In genomic region chr19:39951065-39951650, GRCh38 we compare ENCODE assay signal across 16 cellular contexts. TPM values are rescaled to one million over a fixed set of nuclear protein-coding genes. Genes with fewer than 3 reads are reported as not detected.
DNase-seq lines count a peak whose midpoint lies in the region; ATAC-seq and TF ChIP-seq lines count a peak whose summit lies in the region.
"Had no signal": no experiment of that assay in that cellular context is flagged by ENCODE, and none has a peak within 500 bp of the region (broad histone marks: within the 10 kb centered on the region; RNA-seq: fewer than 3 reads in every experiment).

No MANE protein-coding gene starts in this region.

- peaks cover 4% of the 10 kb centered on the region for H3K9me3 Mint-ChIP-seq in activated naive CD4-positive, alpha-beta T cell treated with anti-CD3 and anti-CD28 coated beads for 36 hours

- H3K36me3 Mint-ChIP-seq in activated naive CD4-positive, alpha-beta T cell treated with anti-CD3 and anti-CD28 coated beads for 36 hours (ENCODE audit: low read depth): peaks cover 12% of the 10 kb centered on the region

- H3K4me1 Mint-ChIP-seq in activated naive CD4-positive, alpha-beta T cell treated with anti-CD3 and anti-CD28 coated beads for 36 hours (ENCODE audit: low read depth): peaks cover 88% of the 10 kb centered on the region

- CTCF ChIA-PET in activated naive CD4-positive, alpha-beta T cell treated with anti-CD3 and anti-CD28 coated beads for 36 hours (lab: Charles Lee): interaction anchor here (1.0 to 1.3 kb wide), 3 partner anchors 9 to 19 kb away, joined by 3 to 11 read pairs (median 3); no protein-coding TSS in a partner anchor

- H3K27ac ChIP-seq in temporal lobe (ENCODE audit: low read depth, low read length): peak overlapping the region; percentile 56
- no peak overlapping the region for H3K27ac ChIP-seq in upper lobe of right lung
- H3K27ac ChIP-seq: breast epithelium, pancreas, uterus had no signal

- ATAC-seq in left colon (peak; percentile 79), upper lobe of right lung (no peak), GM18517 (IDR thresholded peaks at IDR 0.05; ENCODE audit: unreplicated experiment) (no peak)
- ATAC-seq: pancreas had no signal

- H3K4me1 ChIP-seq in upper lobe of right lung: no peaks in the 10 kb centered on the region
- H3K4me1 ChIP-seq: breast epithelium, pancreas, uterus had no signal

- peak; percentile 2 for DNase-seq in activated naive CD4-positive, alpha-beta T cell treated with anti-CD3 and anti-CD28 coated beads for 36 hours
- DNase-seq in activated naive CD4-positive, alpha-beta T cell treated with Interleukin-2 at 50 U/mL for 16 hours: no peak
- DNase-seq in activated CD8-positive, alpha-beta memory T cell treated with anti-CD3 and anti-CD28 coated beads, Interleukin-2, amount 50 U/mL, for 48 hours: peak; percentile 50
- DNase-seq in left colon (no peak), upper lobe of right lung (no peak), NCI-H2227 treated with DMSO at 0.1 percent for 48 hours (lab: John Stamatoyannopoulos, UW) (no peak)
- DNase-seq: activated effector memory CD4-positive, alpha-beta T cell treated with Interleukin-2 at 50 U/mL for 16 hours; effector CD4-positive, alpha-beta T cell; NCI-H1048; NCI-H748 treated with DMSO at 0.1 percent for 48 hours; pancreas; stimulated activated naive CD4-positive, alpha-beta T cell; uterus had no signal

- H3K27ac Mint-ChIP-seq in activated naive CD4-positive, alpha-beta T cell treated with anti-CD3 and anti-CD28 coated beads for 36 hours: peak overlapping the region; percentile 93

- H3K9me3 ChIP-seq in upper lobe of right lung: no peaks in the 10 kb centered on the region
- H3K9me3 ChIP-seq: breast epithelium, pancreas, uterus had no signal

- no peak for TF ChIP-seq CTCF in upper lobe of right lung (IDR thresholded peaks at IDR 0.05)

- no peaks in the 10 kb centered on the region for H3K27me3 Mint-ChIP-seq in activated naive CD4-positive, alpha-beta T cell treated with anti-CD3 and anti-CD28 coated beads for 36 hours (ENCODE audit: low read depth)

- no peaks in the 10 kb centered on the region for H3K27me3 ChIP-seq in upper lobe of right lung
- H3K27me3 ChIP-seq: breast epithelium, pancreas, uterus had no signal

- H3K4me3 Mint-ChIP-seq in activated naive CD4-positive, alpha-beta T cell treated with anti-CD3 and anti-CD28 coated beads for 36 hours: no peak overlapping the region

- no peaks in the 10 kb centered on the region for H3K36me3 ChIP-seq in upper lobe of right lung
- H3K36me3 ChIP-seq: breast epithelium, pancreas, uterus had no signal

- no peak overlapping the region for H3K4me3 ChIP-seq in upper lobe of right lung
- H3K4me3 ChIP-seq: breast epithelium, pancreas, uterus had no signal

- intact Hi-C loops in activated naive CD4-positive, alpha-beta T cell treated with anti-CD3 and anti-CD28 coated beads for 36 hours (cut with micrococcal nuclease): loop anchor here (10.0 kb wide), 1 partner anchor 664 kb away; no protein-coding TSS in a partner anchor
- intact Hi-C loops in left colon (cut with DNase I, micrococcal nuclease): no loop called here
- intact Hi-C loops in upper lobe of right lung (cut with DNase I): no loop called here

RNA-seq across cellular contexts. Expression of gene FCGBP, which starts 16.7 kb away (rescaled TPM):
- total RNA-seq in activated naive CD4-positive, alpha-beta T cell treated with anti-CD3 and anti-CD28 coated beads for 36 hours: 1 to 10 TPM; 3.1 to 3.8 TPM
- total RNA-seq in left colon (1,000 to 10,000 TPM; 6,411 to 6,996 TPM), temporal lobe (2.5 TPM), upper lobe of right lung (10.3 TPM)

RNA-seq across cellular contexts. Expression of gene PSMC4, which starts 19.8 kb away (rescaled TPM):
- 10 to 100 TPM; 79.7 to 82.1 TPM for total RNA-seq in activated naive CD4-positive, alpha-beta T cell treated with anti-CD3 and anti-CD28 coated beads for 36 hours
- total RNA-seq in left colon (10 to 100 TPM; 71.7 to 83.1 TPM), temporal lobe (52.6 TPM), upper lobe of right lung (60.5 TPM)

RNA-seq across cellular contexts. Expression of gene ZNF546, which starts 45.7 kb away (rescaled TPM):
- 1 to 10 TPM; 1.6 to 2.3 TPM for total RNA-seq in activated naive CD4-positive, alpha-beta T cell treated with anti-CD3 and anti-CD28 coated beads for 36 hours
- 1 to 10 TPM; 2.0 to 3.0 TPM for total RNA-seq in left colon
- total RNA-seq in temporal lobe: 14.0 TPM
- 6.7 TPM for total RNA-seq in upper lobe of right lung

Comparison
In these comparisons a context has a peak if more than half of its experiments do, and no peak if none do; other contexts are left out.
1. DNase-seq: peak in activated naive CD4-positive, alpha-beta T cell treated with anti-CD3 and anti-CD28 coated beads for 36 hours (single experiment) and activated CD8-positive, alpha-beta memory T cell treated with anti-CD3 and anti-CD28 coated beads, Interleukin-2, amount 50 U/mL, for 48 hours (single experiment); none in activated naive CD4-positive, alpha-beta T cell treated with Interleukin-2 at 50 U/mL for 16 hours (single experiment), left colon (0 of 2), upper lobe of right lung (single experiment) and NCI-H2227 treated with DMSO at 0.1 percent for 48 hours (single experiment).
2. RNA of gene FCGBP, which starts 16.7 kb away (total RNA-seq): 6,411 to 6,996 TPM in left colon; 10.3 TPM in upper lobe of right lung (single experiment), 3.1 to 3.8 TPM in activated naive CD4-positive, alpha-beta T cell treated with anti-CD3 and anti-CD28 coated beads for 36 hours and 2.5 TPM in temporal lobe (single experiment); every median in the first group is over 100 times any median in the second.